ENCODE assay signal across 8 cellular contexts in genomic region chr1:67561704-67562113, GRCh38.
A peak's percentile ranks its signal among the peaks of the same experiment; 100 is the strongest.
DNase-seq lines count a peak whose midpoint lies in the region; ATAC-seq, FAIRE-seq and TF ChIP-seq lines count a peak whose summit lies in the region.

No MANE protein-coding gene starts in this region.

- H4K8ac ChIP-seq in H1 (ENCODE audit: extremely low read depth, insufficient read depth, low read length) = peak overlapping the region; percentile 84; the same call in 1 of the 2 replicates

- H3K4me1 Mint-ChIP-seq in CD4-positive, alpha-beta memory T cell = peaks cover 0 to 6% (median 2%) of the 10 kb centered on the region in 4 donors
- peaks cover 6% of the 10 kb centered on the region for H3K4me1 Mint-ChIP-seq in activated CD4-positive, alpha-beta memory T cell treated with anti-CD3 and anti-CD28 coated beads, Interleukin-2, amount 10 ng/mL, durations not matched to agents 7 days and 5 days

- POLR2A ChIA-PET in CD4-positive, alpha-beta memory T cell (lab: Charles Lee; ENCODE audit: partially characterized antibody) = interaction anchor here (1.4 kb wide), 1 partner anchor 198 kb away, joined by 7 read pairs; no protein-coding TSS in a partner anchor
- POLR2A ChIA-PET in activated CD4-positive, alpha-beta memory T cell treated with anti-CD3 and anti-CD28 coated beads, Interleukin-2, amount 10 ng/mL, durations not matched to agents 7 days and 5 days (lab: Charles Lee) = interaction anchor here (0.6 to 0.9 kb wide), 2 partner anchors 92 to 199 kb away, joined by 3 to 4 read pairs; no protein-coding TSS in a partner anchor
- POLR2A ChIA-PET in H1 (lab: Charles Lee; ENCODE audit: partially characterized antibody) = interaction anchor here (2.8 kb wide), 1 partner anchor 123 kb away, joined by 15 read pairs; the partner anchor contains the start of gene GADD45A

- FAIRE-seq in H1 (lab: Jason Lieb, UNC) = peak; percentile 55

- peak; percentile 94 to 95 for TF ChIP-seq RAD21 in H1 (IDR thresholded peaks at IDR 0.05 in 1 of 2, conservative IDR thresholded peaks at IDR 0.05 in 1 of 2; ENCODE audit: low read depth in 2 of 2, low read length in 2 of 2)

- H3K36me3 Mint-ChIP-seq in CD4-positive, alpha-beta memory T cell = no peaks in the 10 kb centered on the region
- no peaks in the 10 kb centered on the region for H3K36me3 Mint-ChIP-seq in activated CD4-positive, alpha-beta memory T cell treated with anti-CD3 and anti-CD28 coated beads, Interleukin-2, amount 10 ng/mL, durations not matched to agents 7 days and 5 days (ENCODE audit: low read depth)

- CTCF ChIA-PET in CD4-positive, alpha-beta memory T cell (lab: Charles Lee; ENCODE audit: partially characterized antibody) = interaction anchor here (0.8 to 9.7 kb wide), 22 partner anchors 9 to 210 kb away, joined by 3 to 320 read pairs (median 4); partner anchors contain the start of gene GADD45A
- CTCF ChIA-PET in activated CD4-positive, alpha-beta memory T cell treated with anti-CD3 and anti-CD28 coated beads, Interleukin-2, amount 10 ng/mL, durations not matched to agents 7 days and 5 days (lab: Charles Lee) = interaction anchor here (0.6 to 8.2 kb wide), 23 partner anchors 9 to 560 kb away, joined by 3 to 123 read pairs (median 3); partner anchors contain the start of gene GADD45A
- CTCF ChIA-PET in H1 (lab: Charles Lee; ENCODE audit: partially characterized antibody) = interaction anchor here (0.7 to 12.6 kb wide), 53 partner anchors 9 to 580 kb away, joined by 3 to 214 read pairs (median 6); partner anchors contain the start of gene GADD45A

- no peaks in the 10 kb centered on the region for H4K20me1 ChIP-seq in H1 (replicated peaks in 1 of 2; ENCODE audit: control insufficient read depth in 1 of 2, insufficient read depth in 2 of 2, low read length in 2 of 2)

- intact Hi-C loops in CD4-positive, alpha-beta memory T cell (cut with micrococcal nuclease) = loop anchor here (1.0 kb wide), 1 partner anchor 199 kb away; no protein-coding TSS in a partner anchor

- peaks cover 3 to 11% of the 10 kb centered on the region in 2 donors for H3K27me3 Mint-ChIP-seq in CD4-positive, alpha-beta memory T cell
- H3K27me3 Mint-ChIP-seq in activated CD4-positive, alpha-beta memory T cell treated with anti-CD3 and anti-CD28 coated beads, Interleukin-2, amount 10 ng/mL, durations not matched to agents 7 days and 5 days = peaks cover 2% of the 10 kb centered on the region

- H3K18ac ChIP-seq in H1 (ENCODE audit: extremely low read depth, low read length) = no peak overlapping the region

- no peak overlapping the region for H3K4me3 ChIP-seq in CD4-positive, alpha-beta memory T cell (ENCODE audit: low read length in 2 of 2)
- H3K4me3 ChIP-seq in H1 (ENCODE audit: extremely low read depth in 1 of 4, insufficient read depth in 2 of 4, low read depth in 3 of 4, low read length in 4 of 4) = no peak overlapping the region

- no peak overlapping the region for H3K56ac ChIP-seq in H1 (replicated peaks; ENCODE audit: insufficient read length, low read depth, low read length)

- no peak overlapping the region for H3K9ac ChIP-seq in H1 (replicated peaks in 1 of 4; ENCODE audit: extremely low read depth in 1 of 4, low read depth in 3 of 4, low read length in 3 of 4)

- H3K23me2 ChIP-seq in H1 (ENCODE audit: low read depth, low read length) = no peaks in the 10 kb centered on the region

- no peaks in the 10 kb centered on the region for H3K79me2 ChIP-seq in H1 (ENCODE audit: control insufficient read depth in 1 of 2, insufficient read depth in 2 of 2, low read length in 2 of 2)

- no peaks in the 10 kb centered on the region for H3K4me1 ChIP-seq in CD4-positive, alpha-beta memory T cell (ENCODE audit: insufficient read depth, low read length)
- no peaks in the 10 kb centered on the region for H3K4me1 ChIP-seq in H1 (replicated peaks in 1 of 4; ENCODE audit: control insufficient read depth in 3 of 4, insufficient read depth in 4 of 4, low read length in 3 of 4)

- H2BK120ac ChIP-seq in H1 (replicated peaks; ENCODE audit: low read depth, low read length) = no peak overlapping the region

- H2BK20ac ChIP-seq in H1 (ENCODE audit: low read length) = no peak overlapping the region

- H3K27me3 ChIP-seq in CD4-positive, alpha-beta memory T cell (ENCODE audit: insufficient read depth, low read length) = no peaks in the 10 kb centered on the region
- no peaks in the 10 kb centered on the region for H3K27me3 ChIP-seq in H1 (replicated peaks in 1 of 4; ENCODE audit: control insufficient read depth in 3 of 4, extremely low read depth in 1 of 4, insufficient read depth in 3 of 4, low read length in 3 of 4)

- no peak overlapping the region for H4K91ac ChIP-seq in H1 (replicated peaks; ENCODE audit: insufficient read length, low read length)

- WGBS in H1 (ENCODE audit: extremely low coverage in 1 of 2, insufficient coverage in 1 of 2, insufficient read length in 1 of 2, insufficient replicate concordance in 2 of 2, low coverage in 1 of 2, low lambda C conversion rate in 2 of 2, missing lambda C conversion rate in 1 of 2), 2 experiments = 6% methylated on average over 4 of the region's 4 CpGs; no CpG with 5 or more reads in 1 of the 2 experiments

- peak overlapping the region; percentile 81 for H2AFZ ChIP-seq in H1 (ENCODE audit: low read length)

- no peak overlapping the region for H2BK15ac ChIP-seq in H1 (ENCODE audit: low read length)

- no peaks in the 10 kb centered on the region for H3K9me3 ChIP-seq in CD4-positive, alpha-beta memory T cell (ENCODE audit: control insufficient read depth in 1 of 2, low read length in 2 of 2)
- peaks cover 0 to 4% of the 10 kb centered on the region in 2 experiments; a peak in 1 of 4 replicates for H3K9me3 ChIP-seq in H1 (ENCODE audit: insufficient read depth in 2 of 2, low read depth in 1 of 2, low read length in 1 of 2)

- no peak overlapping the region for H2BK12ac ChIP-seq in H1 (ENCODE audit: low read depth, low read length)

- TF ChIP-seq CTCF in H1 (IDR thresholded peaks at IDR 0.05; ENCODE audit: control extremely low read depth in 1 of 3, insufficient read depth in 1 of 3, low read depth in 1 of 3, low read length in 3 of 3) = peak; percentile 86 to 92 (median 91)

- H4K5ac ChIP-seq in H1 (ENCODE audit: insufficient read length, low read depth, low read length) = no peak overlapping the region

- TF ChIP-seq POLR2A in H1 (IDR thresholded peaks at IDR 0.05; ENCODE audit: control extremely low read depth in 1 of 2, low read depth in 2 of 2, low read length in 2 of 2) = no peak

- peak; percentile 94 for ATAC-seq in GM19438 (IDR thresholded peaks at IDR 0.05; ENCODE audit: low read depth, unreplicated experiment)
- ATAC-seq in HG03469 (IDR thresholded peaks at IDR 0.05; ENCODE audit: unreplicated experiment) = peak; percentile 74

- no peak overlapping the region for H2BK5ac ChIP-seq in H1 (ENCODE audit: low read depth, low read length)

- no peak overlapping the region for H3K27ac Mint-ChIP-seq in CD4-positive, alpha-beta memory T cell
- no peak overlapping the region for H3K27ac Mint-ChIP-seq in activated CD4-positive, alpha-beta memory T cell treated with anti-CD3 and anti-CD28 coated beads, Interleukin-2, amount 10 ng/mL, durations not matched to agents 7 days and 5 days

- no peak overlapping the region for H2AK5ac ChIP-seq in H1 (ENCODE audit: low read depth, low read length)

- no peak overlapping the region for H3K23ac ChIP-seq in H1 (ENCODE audit: insufficient read length)

- H3K27ac ChIP-seq in CD4-positive, alpha-beta memory T cell (ENCODE audit: low read depth, low read length) = no peak overlapping the region
- H3K27ac ChIP-seq in H1 (ENCODE audit: low read depth, low read length) = no peak overlapping the region

- no peaks in the 10 kb centered on the region for H3K9me3 Mint-ChIP-seq in CD4-positive, alpha-beta memory T cell
- no peaks in the 10 kb centered on the region for H3K9me3 Mint-ChIP-seq in activated CD4-positive, alpha-beta memory T cell treated with anti-CD3 and anti-CD28 coated beads, Interleukin-2, amount 10 ng/mL, durations not matched to agents 7 days and 5 days

- H3K4me2 ChIP-seq in H1 (ENCODE audit: insufficient read depth in 1 of 2, low read depth in 2 of 2, low read length in 2 of 2) = no peak overlapping the region

- H3K4ac ChIP-seq in H1 (replicated peaks; ENCODE audit: insufficient read length, low read depth, low read length) = no peak overlapping the region

- no peaks in the 10 kb centered on the region for H3K79me1 ChIP-seq in H1 (ENCODE audit: low read depth, low read length)

- no peak overlapping the region for H3K4me3 Mint-ChIP-seq in CD4-positive, alpha-beta memory T cell
- H3K4me3 Mint-ChIP-seq in activated CD4-positive, alpha-beta memory T cell treated with anti-CD3 and anti-CD28 coated beads, Interleukin-2, amount 10 ng/mL, durations not matched to agents 7 days and 5 days = no peak overlapping the region

- no peak overlapping the region for H3K14ac ChIP-seq in H1 (ENCODE audit: insufficient read length)

- no peak for TF ChIP-seq EP300 in H1 (IDR thresholded peaks at IDR 0.05; ENCODE audit: borderline replicate concordance in 1 of 2, low read depth in 2 of 2, low read length in 2 of 2)

- DNase-seq in CD4-positive, alpha-beta memory T cell = peak; percentile 67 to 72 (median 70)
- DNase-seq in NCI-H748 treated with DMSO at 0.1 percent for 48 hours (lab: John Stamatoyannopoulos, UW) (peak; percentile 62), H1 (ENCODE audit: low read depth in 1 of 2, low spot score in 2 of 2) (peak; percentile 54 to 98), mesenteric fat pad (ENCODE audit: low spot score) (peak; percentile 93)
- peak; percentile 85 for DNase-seq in activated CD4-positive, alpha-beta memory T cell treated with anti-CD3 and anti-CD28 coated beads, Interleukin-2, amount 10 ng/mL, durations not matched to agents 7 days and 5 days
- peak; percentile 81 to 83 for DNase-seq in stimulated activated CD8-positive, alpha-beta memory T cell treated with anti-CD3 and anti-CD28 coated beads, Interleukin-2, amount 100 ng/mL, for 48 hours (ENCODE audit: low read depth in 2 of 2)

- no peaks in the 10 kb centered on the region for H3K36me3 ChIP-seq in CD4-positive, alpha-beta memory T cell (ENCODE audit: insufficient read depth, low read length)
- no peaks in the 10 kb centered on the region for H3K36me3 ChIP-seq in H1 (ENCODE audit: control insufficient read depth in 2 of 4, insufficient read depth in 4 of 4, low read length in 3 of 4)

TF ChIP-seq in H1, 55 proteins besides CTCF, POLR2A, EP300 and RAD21 (continues in another document):
- no peak for TF ChIP-seq RBBP5 (IDR thresholded peaks at IDR 0.05; ENCODE audit: borderline replicate concordance, low read depth, low read length)
- 0 out of 2 replicates have a peak, but pooled peaks have one; percentile 17 for TF ChIP-seq TCF12 (IDR thresholded peaks at IDR 0.05; ENCODE audit: low read depth, low read length)
- no peak for TF ChIP-seq SP1 (IDR thresholded peaks at IDR 0.05; ENCODE audit: low read depth, low read length)
- no peak for TF ChIP-seq SUZ12 (IDR thresholded peaks at IDR 0.05; ENCODE audit: low read length)
